In the genomic region with DNA sequence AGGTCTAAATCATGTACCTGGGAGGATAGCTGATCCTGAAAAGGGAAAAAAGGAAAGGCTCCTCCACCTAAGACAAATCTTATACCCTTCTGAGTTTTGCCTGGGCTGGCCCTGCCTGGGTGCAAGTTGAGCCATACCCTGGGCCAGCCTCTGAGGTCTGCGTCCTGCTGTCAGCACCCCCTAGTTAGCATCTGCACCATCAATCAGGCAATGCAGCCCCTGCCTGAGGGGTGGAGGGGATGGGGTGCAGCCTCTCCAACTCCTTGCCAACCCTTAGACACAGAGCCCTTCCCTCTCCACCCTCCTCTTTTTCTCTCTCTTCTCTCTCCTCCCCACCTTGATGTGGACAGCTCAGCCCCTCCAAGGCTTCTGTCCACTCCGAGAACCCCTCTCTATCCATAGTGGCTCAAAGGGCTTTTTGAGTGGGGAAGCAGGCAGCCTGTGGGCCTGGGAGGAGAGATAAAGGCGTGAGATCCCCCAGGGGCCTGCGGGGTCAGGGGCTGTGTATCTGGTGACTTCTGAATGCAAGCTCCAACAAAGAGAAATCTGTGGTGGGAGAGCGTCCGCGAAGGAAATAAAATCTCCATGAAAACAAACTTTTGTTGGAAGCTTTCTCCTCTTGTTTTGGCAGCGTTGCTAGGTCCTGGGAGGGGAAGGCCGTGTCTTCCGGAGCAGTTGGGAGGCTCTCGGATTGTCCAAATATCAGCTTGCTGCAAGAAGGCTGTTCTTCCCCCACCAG, we compare ENCODE assay signal across 17 cellular contexts. TPM values are rescaled to one million over a fixed set of nuclear protein-coding genes. Genes with fewer than 3 reads are reported as not detected.
DNase-seq lines count a peak whose midpoint lies in the region; ATAC-seq, FAIRE-seq and TF ChIP-seq lines count a peak whose summit lies in the region.
"Had no signal": no experiment of that assay in that cellular context is flagged by ENCODE, and none has a peak within 500 bp of the region (broad histone marks: within the 10 kb centered on the region; RNA-seq: fewer than 3 reads in every experiment).

No MANE protein-coding gene starts in this region.

- no peaks in the 10 kb centered on the region for H3K9me3 Mint-ChIP-seq in naive thymus-derived CD8-positive, alpha-beta T cell
- H3K9me3 Mint-ChIP-seq in CD8-positive, alpha-beta T cell: no peaks in the 10 kb centered on the region
- H3K9me3 Mint-ChIP-seq: activated naive CD4-positive, alpha-beta T cell treated with anti-CD3 and anti-CD28 coated beads, Interleukin-2, amount 50 U/mL, for 24 hours; T-helper 2 cell treated with Interferon-gamma antibody and Interleukin-4, amounts not matched to agents 5 μg/mL and 100 μg/mL, for 36 hours had no signal

- peak; percentile 58 for DNase-seq in H7
- DNase-seq in kidney: peak; percentile 73
- no peak for DNase-seq in psoas muscle
- no peak for DNase-seq in naive thymus-derived CD8-positive, alpha-beta T cell
- DNase-seq in central memory CD4-positive, alpha-beta T cell: no peak
- no peak for DNase-seq in CD8-positive, alpha-beta T cell
- DNase-seq: activated CD8-positive, alpha-beta T cell treated with anti-CD3 and anti-CD28 coated beads, Interleukin-2, amount 10 ng/mL, durations not matched to agents 7 days and 5 days; DMS153; effector CD4-positive, alpha-beta T cell; occipital lobe; PC-9 had no signal

- no peaks in the 10 kb centered on the region for H3K36me3 ChIP-seq in H7 (replicated peaks; ENCODE audit: control insufficient read depth, insufficient read depth, low read length)
- no peaks in the 10 kb centered on the region for H3K36me3 ChIP-seq in ectodermal cell (ENCODE audit: control insufficient read depth, insufficient read depth, low read length)
- no peaks in the 10 kb centered on the region for H3K36me3 ChIP-seq in kidney (ENCODE audit: control insufficient read depth in 1 of 2, insufficient read depth in 2 of 2, low read length in 2 of 2)
- no peaks in the 10 kb centered on the region for H3K36me3 ChIP-seq in psoas muscle (ENCODE audit: insufficient read depth in 1 of 2, low read depth in 1 of 2)
- H3K36me3 ChIP-seq in CD8-positive, alpha-beta T cell (ENCODE audit: insufficient read depth, low read length): no peaks in the 10 kb centered on the region
- H3K36me3 ChIP-seq: thoracic aorta had no signal

- H3K27me3 Mint-ChIP-seq in naive thymus-derived CD8-positive, alpha-beta T cell: peaks cover 11 to 30% (median 26%) of the 10 kb centered on the region in 5 donors
- peaks cover 14% of the 10 kb centered on the region for H3K27me3 Mint-ChIP-seq in CD8-positive, alpha-beta T cell (ENCODE audit: low read depth)

- peak overlapping the region; percentile 82 for H3K27ac ChIP-seq in ectodermal cell (ENCODE audit: insufficient read depth, low read depth, low read length, poor library complexity, severe bottlenecking)
- H3K27ac ChIP-seq in kidney (ENCODE audit: low read depth in 2 of 2, low read length in 2 of 2): no peak overlapping the region
- H3K27ac ChIP-seq in psoas muscle: peak overlapping the region; percentile 51
- no peak overlapping the region for H3K27ac ChIP-seq in CD8-positive, alpha-beta T cell (ENCODE audit: low read depth, low read length)
- H3K27ac ChIP-seq: PC-9, thoracic aorta had no signal

- no peaks in the 10 kb centered on the region for H3K36me3 Mint-ChIP-seq in naive thymus-derived CD8-positive, alpha-beta T cell
- H3K36me3 Mint-ChIP-seq in CD8-positive, alpha-beta T cell: no peaks in the 10 kb centered on the region
- H3K36me3 Mint-ChIP-seq: activated naive CD4-positive, alpha-beta T cell treated with anti-CD3 and anti-CD28 coated beads, Interleukin-2, amount 50 U/mL, for 24 hours had no signal

- H3K27ac Mint-ChIP-seq in naive thymus-derived CD8-positive, alpha-beta T cell: no peak overlapping the region
- no peak overlapping the region for H3K27ac Mint-ChIP-seq in CD8-positive, alpha-beta T cell
- H3K27ac Mint-ChIP-seq: activated CD8-positive, alpha-beta T cell treated with anti-CD3 and anti-CD28 coated beads, Interleukin-2, amount 10 ng/mL, durations not matched to agents 7 days and 5 days; activated naive CD4-positive, alpha-beta T cell treated with anti-CD3 and anti-CD28 coated beads, Interleukin-2, amount 50 U/mL, for 24 hours; T-helper 2 cell treated with Interferon-gamma antibody and Interleukin-4, amounts not matched to agents 5 μg/mL and 100 μg/mL, for 36 hours had no signal

- H3K4me3 ChIP-seq in H7 (ENCODE audit: insufficient read depth, low read depth, low read length): no peak overlapping the region
- H3K4me3 ChIP-seq in ectodermal cell (ENCODE audit: insufficient read depth, low read depth, low read length): no peak overlapping the region
- no peak overlapping the region for H3K4me3 ChIP-seq in kidney (ENCODE audit: low read length in 2 of 2)
- H3K4me3 ChIP-seq in psoas muscle: no peak overlapping the region
- H3K4me3 ChIP-seq in CD8-positive, alpha-beta T cell (ENCODE audit: low read depth, low read length): no peak overlapping the region
- H3K4me3 ChIP-seq: GM12878, PC-9, thoracic aorta had no signal

- no peak overlapping the region for H3K9ac ChIP-seq in kidney (ENCODE audit: low read length in 2 of 2)

- ATAC-seq in psoas muscle (no peak), HG02852 (IDR thresholded peaks at IDR 0.05; ENCODE audit: unreplicated experiment) (no peak)
- no peak for ATAC-seq in naive thymus-derived CD8-positive, alpha-beta T cell
- ATAC-seq in CD8-positive, alpha-beta T cell: no peak
- ATAC-seq: activated CD8-positive, alpha-beta T cell treated with anti-CD3 and anti-CD28 coated beads, Interleukin-2, amount 10 ng/mL, durations not matched to agents 7 days and 5 days; GM12878 had no signal

- no peak for FAIRE-seq in kidney (lab: Jason Lieb, UNC)
- FAIRE-seq: GM12878 had no signal

- intact Hi-C loops in kidney (cut with DNase I): loop anchor here (10.0 kb wide), 1 partner anchor 50 kb away; a partner anchor contains a TSS
- intact Hi-C loops in psoas muscle (cut with DNase I): loop anchor here (5.0 kb wide), 4 partner anchors 42 to 188 kb away; no protein-coding TSS in a partner anchor
- intact Hi-C loops in CD8-positive, alpha-beta T cell (cut with DNase I, micrococcal nuclease): no loop called here

- WGBS in ectodermal cell, 2 experiments: 13% methylated on average over 10 to 11 of the region's 11 CpGs
- WGBS in psoas muscle, 3 donors: 49 to 55% (median 53%) methylated on average over 10 to 11 of the region's 11 CpGs

- TF ChIP-seq CTCF in kidney (IDR thresholded peaks at IDR 0.05; ENCODE audit: borderline replicate concordance, extremely low read depth, insufficient read depth): no peak
- no peak for TF ChIP-seq CTCF in psoas muscle (IDR thresholded peaks at IDR 0.05)
- no peak for TF ChIP-seq CTCF in CD8-positive, alpha-beta T cell (IDR thresholded peaks at IDR 0.05)

- POLR2A ChIA-PET in naive thymus-derived CD8-positive, alpha-beta T cell (lab: Charles Lee): no interaction called here
- POLR2A ChIA-PET in CD8-positive, alpha-beta T cell (lab: Charles Lee): no interaction called here

- no peak overlapping the region for H3K4me3 Mint-ChIP-seq in naive thymus-derived CD8-positive, alpha-beta T cell
- no peak overlapping the region for H3K4me3 Mint-ChIP-seq in CD8-positive, alpha-beta T cell
- H3K4me3 Mint-ChIP-seq: activated CD8-positive, alpha-beta T cell treated with anti-CD3 and anti-CD28 coated beads, Interleukin-2, amount 10 ng/mL, durations not matched to agents 7 days and 5 days; activated naive CD4-positive, alpha-beta T cell treated with anti-CD3 and anti-CD28 coated beads, Interleukin-2, amount 50 U/mL, for 24 hours; T-helper 2 cell treated with Interferon-gamma antibody and Interleukin-4, amounts not matched to agents 5 μg/mL and 100 μg/mL, for 36 hours had no signal

- CTCF ChIA-PET in CD8-positive, alpha-beta T cell (lab: Charles Lee): no interaction called here

- H3K27me3 ChIP-seq in H7 (ENCODE audit: control insufficient read depth, insufficient read depth, low read length): no peaks in the 10 kb centered on the region
- H3K27me3 ChIP-seq in ectodermal cell (ENCODE audit: control insufficient read depth, insufficient read depth, low read length, poor library complexity, severe bottlenecking): no peaks in the 10 kb centered on the region
- no peaks in the 10 kb centered on the region for H3K27me3 ChIP-seq in psoas muscle (ENCODE audit: insufficient read depth in 3 of 3, low read length in 2 of 3)
- no peaks in the 10 kb centered on the region for H3K27me3 ChIP-seq in CD8-positive, alpha-beta T cell (ENCODE audit: insufficient read depth, low read length)

- H3K4me1 ChIP-seq in ectodermal cell (ENCODE audit: control insufficient read depth, insufficient read depth, low read length) (peaks cover 76% of the 10 kb centered on the region), kidney (ENCODE audit: control insufficient read depth in 1 of 2, insufficient read depth in 1 of 2, low read depth in 1 of 2, low read length in 2 of 2) (peaks cover 0 to 5% of the 10 kb centered on the region in 2 donors), psoas muscle (peaks cover 35% of the 10 kb centered on the region)
- no peaks in the 10 kb centered on the region for H3K4me1 ChIP-seq in CD8-positive, alpha-beta T cell (ENCODE audit: insufficient read depth, low read length)

- H3K4me1 Mint-ChIP-seq in naive thymus-derived CD8-positive, alpha-beta T cell: peaks cover 0 to 2% (median 0%) of the 10 kb centered on the region in 4 donors
- no peaks in the 10 kb centered on the region for H3K4me1 Mint-ChIP-seq in CD8-positive, alpha-beta T cell (ENCODE audit: low read depth)
- H3K4me1 Mint-ChIP-seq: activated naive CD4-positive, alpha-beta T cell treated with anti-CD3 and anti-CD28 coated beads, Interleukin-2, amount 50 U/mL, for 24 hours had no signal

- H3K9me3 ChIP-seq in ectodermal cell (ENCODE audit: control insufficient read depth, low read length) (no peaks in the 10 kb centered on the region), kidney (ENCODE audit: control insufficient read depth in 1 of 2, low read length in 2 of 2) (no peaks in the 10 kb centered on the region), psoas muscle (no peaks in the 10 kb centered on the region)
- no peaks in the 10 kb centered on the region for H3K9me3 ChIP-seq in CD8-positive, alpha-beta T cell (ENCODE audit: low read length)
- H3K9me3 ChIP-seq: thoracic aorta had no signal

RNA-seq across cellular contexts. Expression of a gene that starts 50.1 kb away (rescaled TPM):
- total RNA-seq in H7 (2014; rRNA removed; shearing (Covaris generic)): 1.6 and 2.2 TPM in 2 replicates
- polyA plus RNA-seq in ectodermal cell (2013, experiment 1 of 4): 44.3 TPM
- 55.2 TPM for polyA plus RNA-seq in ectodermal cell (2013, experiment 2 of 4)
- polyA plus RNA-seq in ectodermal cell (2013, experiment 3 of 4): 31.6 TPM
- 38.2 TPM for polyA plus RNA-seq in ectodermal cell (2013, experiment 4 of 4)
- total RNA-seq in kidney: 6.0 TPM
- polyA plus RNA-seq in kidney (ENCODE audit: insufficient read depth, low read depth, low replicate concordance): 1.5 TPM
- total RNA-seq in psoas muscle: 10 to 100 TPM; 14.5 to 30.5 (median 26.4) TPM
- polyA plus RNA-seq in psoas muscle: 1 to 10 TPM; 1.8 to 8.8 (median 4.1) TPM
- total RNA-seq in naive thymus-derived CD8-positive, alpha-beta T cell: not detected
- not detected for polyA plus RNA-seq in naive thymus-derived CD8-positive, alpha-beta T cell
- not detected for total RNA-seq in CD8-positive, alpha-beta T cell
- total RNA-seq: activated CD8-positive, alpha-beta T cell treated with anti-CD3 and anti-CD28 coated beads, Interleukin-2, amount 10 ng/mL, durations not matched to agents 7 days and 5 days; GM12878; PC-9 had no signal
- polyA plus RNA-seq: GM12878 had no signal

Comparison
In these comparisons a context has a peak if more than half of its experiments do, and no peak if none do; other contexts are left out.
1. DNase-seq: peak in H7 (single experiment) and kidney (single experiment); none in psoas muscle (0 of 2), naive thymus-derived CD8-positive, alpha-beta T cell (0 of 10), central memory CD4-positive, alpha-beta T cell (single experiment) and CD8-positive, alpha-beta T cell (0 of 7).
2. H3K27ac ChIP-seq: peak in ectodermal cell (single experiment) and psoas muscle (single experiment); none in kidney (0 of 2) and CD8-positive, alpha-beta T cell (single experiment).
3. intact Hi-C loops: an anchor here in kidney (10.0 kb wide) and psoas muscle (5.0 kb wide); none called in CD8-positive, alpha-beta T cell.